In genomic region chr5:37737326-37738056, GRCh38 we compare ENCODE assay signal across 1 cellular context.
TF ChIP-seq lines count a peak whose summit lies in the region.

No MANE protein-coding gene starts in this region.

TF ChIP-seq in IMR-90, 13 proteins besides CTCF, POLR2A, EP300 and RAD21:
- TF ChIP-seq RCOR1 (IDR thresholded peaks at IDR 0.05; ENCODE audit: insufficient replicate concordance, low read length) (no peak), SMC3 (IDR thresholded peaks at IDR 0.05; ENCODE audit: low read depth, low read length) (no peak), MAZ (IDR thresholded peaks at IDR 0.05; ENCODE audit: borderline replicate concordance, low read depth, low read length) (no peak), USF2 (IDR thresholded peaks at IDR 0.05; ENCODE audit: low read depth, low read length) (no peak), MXI1 (IDR thresholded peaks at IDR 0.05; ENCODE audit: borderline replicate concordance, low read depth, low read length) (no peak)
